ENCODE assay signal across 1 cellular context in the genomic region with DNA sequence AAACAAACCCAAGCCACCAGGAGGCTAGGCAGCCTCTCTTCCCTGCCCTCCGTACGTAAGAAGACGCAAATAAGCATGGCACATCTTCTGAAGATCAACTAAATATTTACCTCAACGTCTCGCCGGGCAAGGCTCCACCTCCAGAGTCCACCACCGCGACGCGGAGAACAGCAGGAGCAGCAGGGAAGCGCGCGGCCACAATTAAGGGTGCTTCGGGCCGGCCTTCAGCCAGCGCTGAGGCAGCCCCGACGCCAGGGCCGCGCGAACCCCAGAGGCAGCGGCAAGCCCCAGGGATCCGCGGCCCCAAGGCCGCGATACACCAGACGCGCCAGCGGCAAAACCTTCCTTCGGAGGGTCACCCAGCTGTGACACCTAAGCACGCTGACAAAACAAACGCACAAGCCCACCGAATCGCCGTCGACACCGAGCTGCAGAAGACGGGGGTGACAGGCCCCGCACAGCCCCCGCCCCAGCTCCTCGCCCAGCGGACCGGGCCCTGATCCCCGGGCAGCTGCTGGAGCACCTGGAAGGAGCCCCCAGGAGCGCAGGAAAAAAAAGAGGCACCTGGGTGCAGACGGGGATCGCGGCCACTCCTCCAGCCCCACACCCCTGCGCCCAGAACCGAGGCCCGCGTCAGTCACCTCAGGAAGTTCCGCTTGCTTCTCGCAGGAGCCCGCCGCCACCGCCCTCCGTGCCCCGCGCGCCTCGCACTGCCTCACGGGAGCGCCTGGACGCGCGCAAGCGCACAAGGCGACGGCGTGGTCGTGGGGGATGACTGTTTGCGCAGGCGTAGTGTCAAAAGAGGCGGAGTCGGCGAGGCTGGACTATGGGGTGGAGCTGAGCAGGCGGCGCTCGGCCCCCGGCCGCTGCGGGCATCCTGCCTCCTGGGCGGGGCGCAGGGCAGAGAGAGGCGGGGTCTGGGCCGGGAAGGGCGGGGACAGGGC.
TF ChIP-seq lines count a peak whose summit lies in the region.

Gene HAUS3, minus strand, starts transcription at position 712 of the 944 bp plus-strand sequence. CDS start 1,175 bp downstream, outside the sequence.
Gene POLN, minus strand, starts transcription at position 712 of the 944 bp plus-strand sequence. CDS start 12,890 bp downstream, outside the sequence.

TF ChIP-seq in K562, 482 proteins besides CTCF, POLR2A, EP300 and RAD21 (continued from another document and continues in another):
- TF ChIP-seq ZBTB40 (IDR thresholded peaks at IDR 0.05) (0 out of 2 replicates have a peak, but pooled peaks have one; percentile 12), ZBTB40 (CRISPR knock-in tag; IDR thresholded peaks at IDR 0.05) (no peak), CREM (IDR thresholded peaks at IDR 0.05; ENCODE audit: low read depth) (peak; percentile 60), FOXP1 (CRISPR knock-in tag; IDR thresholded peaks at IDR 0.05) (peak; percentile 77; the same call in 1 of the 2 replicates), SAP30 (IDR thresholded peaks at IDR 0.05; ENCODE audit: borderline replicate concordance, insufficient read depth, low read depth, low read length, poor library complexity, severe bottlenecking) (peak; percentile 97), GMEB1 (CRISPR knock-in tag; IDR thresholded peaks at IDR 0.05) (peak; percentile 75), ZNF644 (tag; IDR thresholded peaks at IDR 0.05; ENCODE audit: low read depth) (no peak), HNRNPL (IDR thresholded peaks at IDR 0.05; ENCODE audit: low read depth, low read length) (peak; percentile 80; the same call in 1 of the 2 replicates), HDAC1 (IDR thresholded peaks at IDR 0.05) (peak in 1 of 2 experiments; percentile 88; a peak in 2 of 4 replicates), JUNB (CRISPR knock-in tag; conservative IDR thresholded peaks at IDR 0.05) (no peak), DEAF1 (CRISPR knock-in tag; IDR thresholded peaks at IDR 0.05) (no peak), ILK (tag; IDR thresholded peaks at IDR 0.05; ENCODE audit: borderline replicate concordance, low read depth) (no peak), CEBPG (CRISPR knock-in tag; IDR thresholded peaks at IDR 0.05) (0 out of 2 replicates have a peak, but pooled peaks have one; percentile 24), CEBPG (tag; conservative IDR thresholded peaks at IDR 0.05 in 1 of 2, IDR thresholded peaks at IDR 0.05 in 1 of 2) (no peak), TRIM24 (IDR thresholded peaks at IDR 0.05) (peak in 1 of 2 experiments; percentile 43; a peak in 1 of 4 replicates), ZNF263 (CRISPR knock-in tag; IDR thresholded peaks at IDR 0.05; ENCODE audit: borderline replicate concordance) (peak; percentile 51; the same call in 1 of the 2 replicates), KDM5B (IDR thresholded peaks at IDR 0.05; ENCODE audit: insufficient replicate concordance, low read depth, low read length) (peak; percentile 62), ZNF12 (CRISPR knock-in tag; IDR thresholded peaks at IDR 0.05) (peak; percentile 55; the same call in 1 of the 2 replicates), ZBTB1 (CRISPR knock-in tag; IDR thresholded peaks at IDR 0.05; ENCODE audit: borderline replicate concordance, low read depth) (peak; percentile 71; the same call in 1 of the 2 replicates), RBM14 (IDR thresholded peaks at IDR 0.05; ENCODE audit: borderline replicate concordance, insufficient read depth, low read depth, low read length) (0 out of 2 replicates have a peak, but pooled peaks have one; percentile 65), SUPT5H (IDR thresholded peaks at IDR 0.05) (peak; percentile 85), MXI1 (IDR thresholded peaks at IDR 0.05; ENCODE audit: low read depth, low read length) (0 out of 2 replicates have a peak, but pooled peaks have one; percentile 18), ELF2 (CRISPR knock-in tag; IDR thresholded peaks at IDR 0.05) (peak; percentile 54; the same call in 1 of the 2 replicates), ZNF24 (IDR thresholded peaks at IDR 0.05) (no peak; the same call in 1 of the 2 replicates), SMAD4 (CRISPR knock-in tag; conservative IDR thresholded peaks at IDR 0.05) (0 out of 2 replicates have a peak, but pooled peaks have one; percentile 27), NEUROD1 (IDR thresholded peaks at IDR 0.05; ENCODE audit: borderline replicate concordance, low read depth, low read length, partially characterized antibody) (peak; percentile 14)
- TF ChIP-seq, protein P1, sequence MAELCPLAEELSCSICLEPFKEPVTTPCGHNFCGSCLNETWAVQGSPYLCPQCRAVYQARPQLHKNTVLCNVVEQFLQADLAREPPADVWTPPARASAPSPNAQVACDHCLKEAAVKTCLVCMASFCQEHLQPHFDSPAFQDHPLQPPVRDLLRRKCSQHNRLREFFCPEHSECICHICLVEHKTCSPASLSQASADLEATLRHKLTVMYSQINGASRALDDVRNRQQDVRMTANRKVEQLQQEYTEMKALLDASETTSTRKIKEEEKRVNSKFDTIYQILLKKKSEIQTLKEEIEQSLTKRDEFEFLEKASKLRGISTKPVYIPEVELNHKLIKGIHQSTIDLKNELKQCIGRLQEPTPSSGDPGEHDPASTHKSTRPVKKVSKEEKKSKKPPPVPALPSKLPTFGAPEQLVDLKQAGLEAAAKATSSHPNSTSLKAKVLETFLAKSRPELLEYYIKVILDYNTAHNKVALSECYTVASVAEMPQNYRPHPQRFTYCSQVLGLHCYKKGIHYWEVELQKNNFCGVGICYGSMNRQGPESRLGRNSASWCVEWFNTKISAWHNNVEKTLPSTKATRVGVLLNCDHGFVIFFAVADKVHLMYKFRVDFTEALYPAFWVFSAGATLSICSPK (IDR thresholded peaks at IDR 0.05; ENCODE audit: borderline replicate concordance) = no peak
- TF ChIP-seq, protein P2, sequence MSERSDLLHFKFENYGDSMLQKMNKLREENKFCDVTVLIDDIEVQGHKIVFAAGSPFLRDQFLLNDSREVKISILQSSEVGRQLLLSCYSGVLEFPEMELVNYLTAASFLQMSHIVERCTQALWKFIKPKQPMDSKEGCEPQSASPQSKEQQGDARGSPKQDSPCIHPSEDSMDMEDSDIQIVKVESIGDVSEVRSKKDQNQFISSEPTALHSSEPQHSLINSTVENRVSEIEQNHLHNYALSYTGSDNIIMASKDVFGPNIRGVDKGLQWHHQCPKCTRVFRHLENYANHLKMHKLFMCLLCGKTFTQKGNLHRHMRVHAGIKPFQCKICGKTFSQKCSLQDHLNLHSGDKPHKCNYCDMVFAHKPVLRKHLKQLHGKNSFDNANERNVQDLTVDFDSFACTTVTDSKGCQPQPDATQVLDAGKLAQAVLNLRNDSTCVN (CRISPR knock-in tag; IDR thresholded peaks at IDR 0.05) = no peak
- TF ChIP-seq, protein P3, sequence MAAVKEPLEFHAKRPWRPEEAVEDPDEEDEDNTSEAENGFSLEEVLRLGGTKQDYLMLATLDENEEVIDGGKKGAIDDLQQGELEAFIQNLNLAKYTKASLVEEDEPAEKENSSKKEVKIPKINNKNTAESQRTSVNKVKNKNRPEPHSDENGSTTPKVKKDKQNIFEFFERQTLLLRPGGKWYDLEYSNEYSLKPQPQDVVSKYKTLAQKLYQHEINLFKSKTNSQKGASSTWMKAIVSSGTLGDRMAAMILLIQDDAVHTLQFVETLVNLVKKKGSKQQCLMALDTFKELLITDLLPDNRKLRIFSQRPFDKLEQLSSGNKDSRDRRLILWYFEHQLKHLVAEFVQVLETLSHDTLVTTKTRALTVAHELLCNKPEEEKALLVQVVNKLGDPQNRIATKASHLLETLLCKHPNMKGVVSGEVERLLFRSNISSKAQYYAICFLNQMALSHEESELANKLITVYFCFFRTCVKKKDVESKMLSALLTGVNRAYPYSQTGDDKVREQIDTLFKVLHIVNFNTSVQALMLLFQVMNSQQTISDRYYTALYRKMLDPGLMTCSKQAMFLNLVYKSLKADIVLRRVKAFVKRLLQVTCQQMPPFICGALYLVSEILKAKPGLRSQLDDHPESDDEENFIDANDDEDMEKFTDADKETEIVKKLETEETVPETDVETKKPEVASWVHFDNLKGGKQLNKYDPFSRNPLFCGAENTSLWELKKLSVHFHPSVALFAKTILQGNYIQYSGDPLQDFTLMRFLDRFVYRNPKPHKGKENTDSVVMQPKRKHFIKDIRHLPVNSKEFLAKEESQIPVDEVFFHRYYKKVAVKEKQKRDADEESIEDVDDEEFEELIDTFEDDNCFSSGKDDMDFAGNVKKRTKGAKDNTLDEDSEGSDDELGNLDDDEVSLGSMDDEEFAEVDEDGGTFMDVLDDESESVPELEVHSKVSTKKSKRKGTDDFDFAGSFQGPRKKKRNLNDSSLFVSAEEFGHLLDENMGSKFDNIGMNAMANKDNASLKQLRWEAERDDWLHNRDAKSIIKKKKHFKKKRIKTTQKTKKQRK (IDR thresholded peaks at IDR 0.05; ENCODE audit: borderline replicate concordance, low read depth, low read length) = no peak
- TF ChIP-seq, protein P4, sequence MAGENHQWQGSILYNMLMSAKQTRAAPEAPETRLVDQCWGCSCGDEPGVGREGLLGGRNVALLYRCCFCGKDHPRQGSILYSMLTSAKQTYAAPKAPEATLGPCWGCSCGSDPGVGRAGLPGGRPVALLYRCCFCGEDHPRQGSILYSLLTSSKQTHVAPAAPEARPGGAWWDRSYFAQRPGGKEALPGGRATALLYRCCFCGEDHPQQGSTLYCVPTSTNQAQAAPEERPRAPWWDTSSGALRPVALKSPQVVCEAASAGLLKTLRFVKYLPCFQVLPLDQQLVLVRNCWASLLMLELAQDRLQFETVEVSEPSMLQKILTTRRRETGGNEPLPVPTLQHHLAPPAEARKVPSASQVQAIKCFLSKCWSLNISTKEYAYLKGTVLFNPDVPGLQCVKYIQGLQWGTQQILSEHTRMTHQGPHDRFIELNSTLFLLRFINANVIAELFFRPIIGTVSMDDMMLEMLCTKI (IDR thresholded peaks at IDR 0.05; ENCODE audit: partially characterized antibody) = no peak
